ENCODE assay signal across 1 cellular context in the genomic region with DNA sequence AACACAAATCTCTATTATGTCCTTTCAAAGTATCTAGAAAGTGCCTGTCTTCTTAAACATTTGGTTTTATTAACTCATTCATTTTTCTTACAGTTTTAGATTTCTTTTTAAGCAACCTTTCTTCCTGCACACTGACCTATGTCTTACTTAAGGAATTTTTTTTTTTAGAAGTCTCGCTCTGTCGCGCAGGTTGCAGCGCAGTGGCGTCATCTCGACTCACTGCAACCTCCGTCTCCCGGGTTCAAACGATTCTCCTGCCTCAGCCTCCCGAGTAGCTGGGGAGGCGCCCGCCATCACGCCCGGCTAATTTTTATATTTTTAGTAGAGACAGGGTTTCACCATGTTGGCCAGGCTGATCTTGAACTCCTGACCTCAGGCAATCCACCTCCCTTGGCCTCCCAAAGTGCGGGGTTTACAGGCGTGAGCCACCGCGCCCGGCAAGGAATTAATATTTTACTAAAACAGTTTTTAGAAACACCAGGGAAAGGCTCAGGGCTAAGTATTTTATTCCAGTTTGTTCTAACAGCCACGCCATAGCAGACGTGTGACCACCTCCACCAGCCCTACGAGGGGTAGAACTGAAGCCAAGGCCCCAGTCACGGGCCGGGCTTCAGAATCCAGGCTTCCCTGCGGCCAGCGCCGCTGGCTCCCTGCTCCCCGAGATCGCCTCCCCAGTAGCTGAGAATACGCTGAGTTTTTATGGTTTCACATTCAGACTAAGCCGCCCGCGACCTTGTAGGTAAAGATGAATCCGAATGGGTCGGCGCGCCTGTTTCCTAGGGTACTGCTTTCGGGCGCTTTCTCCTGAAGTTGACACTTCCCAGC.
TF ChIP-seq lines count a peak whose summit lies in the region.

No MANE protein-coding gene starts in this region.

TF ChIP-seq in HepG2, 621 proteins besides CTCF, POLR2A, EP300 and RAD21:
- TF ChIP-seq TBX3 (IDR thresholded peaks at IDR 0.05; ENCODE audit: borderline replicate concordance) (no peak), TOPORS (CRISPR knock-in tag; IDR thresholded peaks at IDR 0.05) (no peak), ZNF772 (CRISPR knock-in tag; IDR thresholded peaks at IDR 0.05) (peak; percentile 27; the same call in 1 of the 2 replicates), ZNF274 (CRISPR knock-in tag; IDR thresholded peaks at IDR 0.05) (no peak), RARA (CRISPR knock-in tag; IDR thresholded peaks at IDR 0.05) (peak; percentile 46; the same call in 1 of the 2 replicates), KMT2A (CRISPR knock-in tag; IDR thresholded peaks at IDR 0.05) (0 out of 2 replicates have a peak, but pooled peaks have one; percentile 25), GTF3A (CRISPR knock-in tag; conservative IDR thresholded peaks at IDR 0.05) (0 out of 2 replicates have a peak, but pooled peaks have one; percentile 6), SMYD3 (CRISPR knock-in tag; IDR thresholded peaks at IDR 0.05) (0 out of 2 replicates have a peak, but pooled peaks have one; percentile 2), ZNF460 (CRISPR knock-in tag; IDR thresholded peaks at IDR 0.05; ENCODE audit: borderline replicate concordance) (peak; percentile 91), ZC3H4 (CRISPR knock-in tag; IDR thresholded peaks at IDR 0.05; ENCODE audit: borderline replicate concordance) (peak; percentile 44), ZMYM3 (CRISPR knock-in tag; IDR thresholded peaks at IDR 0.05) (peak; percentile 62; the same call in 1 of the 2 replicates), MED8 (CRISPR knock-in tag; IDR thresholded peaks at IDR 0.05; ENCODE audit: insufficient replicate concordance) (no peak), NR2F6 (IDR thresholded peaks at IDR 0.05) (0 out of 2 replicates have a peak, but pooled peaks have one; percentile 20), NR2F6 (CRISPR knock-in tag; IDR thresholded peaks at IDR 0.05) (no peak)
- TF ChIP-seq, protein P1, sequence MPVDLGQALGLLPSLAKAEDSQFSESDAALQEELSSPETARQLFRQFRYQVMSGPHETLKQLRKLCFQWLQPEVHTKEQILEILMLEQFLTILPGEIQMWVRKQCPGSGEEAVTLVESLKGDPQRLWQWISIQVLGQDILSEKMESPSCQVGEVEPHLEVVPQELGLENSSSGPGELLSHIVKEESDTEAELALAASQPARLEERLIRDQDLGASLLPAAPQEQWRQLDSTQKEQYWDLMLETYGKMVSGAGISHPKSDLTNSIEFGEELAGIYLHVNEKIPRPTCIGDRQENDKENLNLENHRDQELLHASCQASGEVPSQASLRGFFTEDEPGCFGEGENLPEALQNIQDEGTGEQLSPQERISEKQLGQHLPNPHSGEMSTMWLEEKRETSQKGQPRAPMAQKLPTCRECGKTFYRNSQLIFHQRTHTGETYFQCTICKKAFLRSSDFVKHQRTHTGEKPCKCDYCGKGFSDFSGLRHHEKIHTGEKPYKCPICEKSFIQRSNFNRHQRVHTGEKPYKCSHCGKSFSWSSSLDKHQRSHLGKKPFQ (CRISPR knock-in tag; IDR thresholded peaks at IDR 0.05; ENCODE audit: insufficient replicate concordance): peak; percentile 36
- TF ChIP-seq, protein P2, sequence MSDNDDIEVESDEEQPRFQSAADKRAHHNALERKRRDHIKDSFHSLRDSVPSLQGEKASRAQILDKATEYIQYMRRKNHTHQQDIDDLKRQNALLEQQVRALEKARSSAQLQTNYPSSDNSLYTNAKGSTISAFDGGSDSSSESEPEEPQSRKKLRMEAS (IDR thresholded peaks at IDR 0.05): 0 out of 2 replicates have a peak, but pooled peaks have one; percentile 15
- TF ChIP-seq, protein P3, sequence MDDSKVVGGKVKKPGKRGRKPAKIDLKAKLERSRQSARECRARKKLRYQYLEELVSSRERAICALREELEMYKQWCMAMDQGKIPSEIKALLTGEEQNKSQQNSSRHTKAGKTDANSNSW (CRISPR knock-in tag; IDR thresholded peaks at IDR 0.05; ENCODE audit: borderline replicate concordance): 0 out of 2 replicates have a peak, but pooled peaks have one; percentile 1
- TF ChIP-seq, protein P4, sequence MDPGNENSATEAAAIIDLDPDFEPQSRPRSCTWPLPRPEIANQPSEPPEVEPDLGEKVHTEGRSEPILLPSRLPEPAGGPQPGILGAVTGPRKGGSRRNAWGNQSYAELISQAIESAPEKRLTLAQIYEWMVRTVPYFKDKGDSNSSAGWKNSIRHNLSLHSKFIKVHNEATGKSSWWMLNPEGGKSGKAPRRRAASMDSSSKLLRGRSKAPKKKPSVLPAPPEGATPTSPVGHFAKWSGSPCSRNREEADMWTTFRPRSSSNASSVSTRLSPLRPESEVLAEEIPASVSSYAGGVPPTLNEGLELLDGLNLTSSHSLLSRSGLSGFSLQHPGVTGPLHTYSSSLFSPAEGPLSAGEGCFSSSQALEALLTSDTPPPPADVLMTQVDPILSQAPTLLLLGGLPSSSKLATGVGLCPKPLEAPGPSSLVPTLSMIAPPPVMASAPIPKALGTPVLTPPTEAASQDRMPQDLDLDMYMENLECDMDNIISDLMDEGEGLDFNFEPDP (CRISPR knock-in tag; conservative IDR thresholded peaks at IDR 0.05): 0 out of 2 replicates have a peak, but pooled peaks have one; percentile 84
- TF ChIP-seq, protein P5, sequence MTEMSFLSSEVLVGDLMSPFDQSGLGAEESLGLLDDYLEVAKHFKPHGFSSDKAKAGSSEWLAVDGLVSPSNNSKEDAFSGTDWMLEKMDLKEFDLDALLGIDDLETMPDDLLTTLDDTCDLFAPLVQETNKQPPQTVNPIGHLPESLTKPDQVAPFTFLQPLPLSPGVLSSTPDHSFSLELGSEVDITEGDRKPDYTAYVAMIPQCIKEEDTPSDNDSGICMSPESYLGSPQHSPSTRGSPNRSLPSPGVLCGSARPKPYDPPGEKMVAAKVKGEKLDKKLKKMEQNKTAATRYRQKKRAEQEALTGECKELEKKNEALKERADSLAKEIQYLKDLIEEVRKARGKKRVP (CRISPR knock-in tag; IDR thresholded peaks at IDR 0.05): peak in 1 of 2 experiments; percentile 44; a peak in 1 of 4 replicates
- TF ChIP-seq, protein P6, sequence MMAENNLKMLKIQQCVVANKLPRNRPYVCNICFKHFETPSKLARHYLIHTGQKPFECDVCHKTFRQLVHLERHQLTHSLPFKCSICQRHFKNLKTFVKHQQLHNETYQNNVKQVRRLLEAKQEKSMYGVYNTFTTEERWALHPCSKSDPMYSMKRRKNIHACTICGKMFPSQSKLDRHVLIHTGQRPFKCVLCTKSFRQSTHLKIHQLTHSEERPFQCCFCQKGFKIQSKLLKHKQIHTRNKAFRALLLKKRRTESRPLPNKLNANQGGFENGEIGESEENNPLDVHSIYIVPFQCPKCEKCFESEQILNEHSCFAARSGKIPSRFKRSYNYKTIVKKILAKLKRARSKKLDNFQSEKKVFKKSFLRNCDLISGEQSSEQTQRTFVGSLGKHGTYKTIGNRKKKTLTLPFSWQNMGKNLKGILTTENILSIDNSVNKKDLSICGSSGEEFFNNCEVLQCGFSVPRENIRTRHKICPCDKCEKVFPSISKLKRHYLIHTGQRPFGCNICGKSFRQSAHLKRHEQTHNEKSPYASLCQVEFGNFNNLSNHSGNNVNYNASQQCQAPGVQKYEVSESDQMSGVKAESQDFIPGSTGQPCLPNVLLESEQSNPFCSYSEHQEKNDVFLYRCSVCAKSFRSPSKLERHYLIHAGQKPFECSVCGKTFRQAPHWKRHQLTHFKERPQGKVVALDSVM (CRISPR knock-in tag; IDR thresholded peaks at IDR 0.05): peak; percentile 85
